9 cellular contexts compared by ENCODE assay signal in the genomic region with DNA sequence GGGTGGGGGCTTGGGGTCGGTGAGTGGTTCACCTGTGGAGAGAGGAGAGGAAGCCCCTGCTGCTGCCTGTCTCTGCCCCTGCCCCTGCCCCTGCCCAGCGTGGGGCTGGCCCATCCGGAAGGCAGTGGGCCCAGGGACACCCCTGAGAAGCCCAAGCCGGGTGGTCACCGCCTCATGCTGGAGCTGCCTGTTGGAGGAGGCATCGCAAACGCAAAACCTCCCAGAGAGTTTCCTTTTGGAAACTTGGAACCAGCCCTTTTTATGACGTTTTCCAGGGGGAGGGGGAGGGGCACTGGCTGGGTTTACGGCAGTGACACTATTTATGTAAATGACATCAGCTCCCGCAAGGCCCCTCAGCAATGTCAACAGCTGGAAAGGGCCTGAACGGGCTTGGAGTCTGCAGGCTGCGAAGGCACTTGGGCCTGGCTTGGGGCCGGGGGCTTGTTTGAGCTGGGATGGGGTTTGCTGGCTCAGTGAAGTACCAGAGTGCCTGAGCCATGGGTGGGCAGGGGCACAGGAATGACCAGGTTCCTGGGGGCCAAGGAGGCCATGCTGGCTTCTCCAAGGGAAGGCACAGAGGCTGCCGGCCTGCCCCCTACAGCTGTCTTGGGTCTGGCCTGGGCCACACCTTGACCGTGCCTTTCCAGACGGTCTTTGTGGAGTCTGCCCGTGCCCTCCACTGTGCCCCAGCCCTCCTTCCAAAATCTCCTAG.
A peak's percentile ranks its signal among the peaks of the same experiment; 100 is the strongest.
DNase-seq lines count a peak whose midpoint lies in the region; ATAC-seq and TF ChIP-seq lines count a peak whose summit lies in the region.
"Had no signal": no experiment of that assay in that cellular context is flagged by ENCODE, and none has a peak within 500 bp of the region (broad histone marks: within the 10 kb centered on the region; RNA-seq: fewer than 3 reads in every experiment).

No MANE protein-coding gene starts in this region.

- H2AFZ ChIP-seq in neural cell (ENCODE audit: low read depth, low read length): no peak overlapping the region

- TF ChIP-seq RAD21 in neural cell (conservative IDR thresholded peaks at IDR 0.05): no peak

- H3F3A ChIP-seq in neural cell (ENCODE audit: insufficient read depth, low read length, poor library complexity, severe bottlenecking): no peaks in the 10 kb centered on the region

- H3K9me3 Mint-ChIP-seq in CD4-positive, alpha-beta T cell: no peaks in the 10 kb centered on the region

- H3K36me3 ChIP-seq in SJCRH30: no peaks in the 10 kb centered on the region
- no peaks in the 10 kb centered on the region for H3K36me3 ChIP-seq in neural cell (ENCODE audit: insufficient read depth, low read length)
- H3K36me3 ChIP-seq: HAP-1 had no signal

- H3K4me1 Mint-ChIP-seq in CD4-positive, alpha-beta T cell (ENCODE audit: low read depth): peaks cover 15% of the 10 kb centered on the region

- CTCF ChIA-PET in CD4-positive, alpha-beta T cell (lab: Charles Lee): no interaction called here

- H3K27ac ChIP-seq in CD4-positive, alpha-beta T cell (ENCODE audit: low read depth, low read length): peak overlapping the region; percentile 23
- peak overlapping the region; percentile 80 for H3K27ac ChIP-seq in SJCRH30
- no peak overlapping the region for H3K27ac ChIP-seq in neural cell (ENCODE audit: low read length)

- TF ChIP-seq CTCF in CD4-positive, alpha-beta T cell (IDR thresholded peaks at IDR 0.05): no peak
- no peak for TF ChIP-seq CTCF in neural cell (IDR thresholded peaks at IDR 0.05; ENCODE audit: poor library complexity, severe bottlenecking)

- H3K9me2 ChIP-seq in neural cell (ENCODE audit: insufficient read depth, low read length): no peaks in the 10 kb centered on the region

- H3K4me3 ChIP-seq in SJCRH30: peak overlapping the region; percentile 52
- peak overlapping the region; percentile 33 for H3K4me3 ChIP-seq in neural cell (ENCODE audit: low read length)
- H3K4me3 ChIP-seq: HAP-1 had no signal

- no peak overlapping the region for H3K4me2 ChIP-seq in neural cell (ENCODE audit: low read length)

- intact Hi-C loops in CD4-positive, alpha-beta T cell (cut with DNase I, micrococcal nuclease): no loop called here

- H3K27me3 Mint-ChIP-seq in CD4-positive, alpha-beta T cell: no peaks in the 10 kb centered on the region

- no peaks in the 10 kb centered on the region for H3K36me3 Mint-ChIP-seq in CD4-positive, alpha-beta T cell (ENCODE audit: low read depth)

- no peaks in the 10 kb centered on the region for H4K20me1 ChIP-seq in neural cell (ENCODE audit: insufficient read depth)

- no peak for ATAC-seq in CD4-positive, alpha-beta T cell (ENCODE audit: poor library complexity)
- ATAC-seq in HG03442 (IDR thresholded peaks at IDR 0.05; ENCODE audit: unreplicated experiment) (no peak), GM21423 (IDR thresholded peaks at IDR 0.05; ENCODE audit: unreplicated experiment) (no peak), HG02870 (IDR thresholded peaks at IDR 0.05; ENCODE audit: unreplicated experiment) (no peak), HG03432 (IDR thresholded peaks at IDR 0.05; ENCODE audit: unreplicated experiment) (no peak)

- no peaks in the 10 kb centered on the region for H3K9me3 ChIP-seq in CD4-positive, alpha-beta T cell (ENCODE audit: control insufficient read depth, low read length)
- H3K9me3 ChIP-seq in SJCRH30 (replicated peaks) (no peaks in the 10 kb centered on the region), neural cell (ENCODE audit: low read length) (no peaks in the 10 kb centered on the region)
- H3K9me3 ChIP-seq: HAP-1 had no signal

- no peaks in the 10 kb centered on the region for H3K79me2 ChIP-seq in neural cell (replicated peaks; ENCODE audit: insufficient read depth, low read length)

- peak overlapping the region; percentile 9 for H3K9ac ChIP-seq in neural cell (ENCODE audit: low read length)

- H3K4me3 Mint-ChIP-seq in CD4-positive, alpha-beta T cell: peak overlapping the region; percentile 77

- H3K27me3 ChIP-seq in CD4-positive, alpha-beta T cell (ENCODE audit: control insufficient read depth, insufficient read depth, low read length): no peaks in the 10 kb centered on the region
- H3K27me3 ChIP-seq in SJCRH30 (no peaks in the 10 kb centered on the region), neural cell (ENCODE audit: insufficient read depth, low read depth, low read length) (no peaks in the 10 kb centered on the region)

- POLR2A ChIA-PET in CD4-positive, alpha-beta T cell (lab: Charles Lee): interaction anchor here (0.8 to 2.7 kb wide), 4 partner anchors 8 to 14 kb away, joined by 3 to 11 read pairs (median 5); no protein-coding TSS in a partner anchor

- TF ChIP-seq EP300 in neural cell (conservative IDR thresholded peaks at IDR 0.05; ENCODE audit: poor library complexity, severe bottlenecking): no peak

- H3K27ac Mint-ChIP-seq in CD4-positive, alpha-beta T cell: peak overlapping the region; percentile 71

- H3K4me1 ChIP-seq in SJCRH30: peaks cover 30% of the 10 kb centered on the region
- H3K4me1 ChIP-seq: HAP-1 had no signal

- no peak for DNase-seq in CD4-positive, alpha-beta T cell
- DNase-seq in SJCRH30 (peak; percentile 84 to 86), fibroblast of the conjunctiva (ENCODE audit: low read depth) (peak; percentile 34)

TF ChIP-seq in neural cell, 6 proteins besides CTCF, POLR2A, EP300 and RAD21:
- no peak for TF ChIP-seq MXI1 (conservative IDR thresholded peaks at IDR 0.05; ENCODE audit: poor library complexity, severe bottlenecking)

Comparison
In these comparisons a context has a peak if more than half of its experiments do, and no peak if none do; other contexts are left out.
1. DNase-seq: peak in SJCRH30 (2 of 2) and fibroblast of the conjunctiva (single experiment); none in CD4-positive, alpha-beta T cell (0 of 10).